Comparison of ENCODE assay signal across 8 cellular contexts in the genomic region with DNA sequence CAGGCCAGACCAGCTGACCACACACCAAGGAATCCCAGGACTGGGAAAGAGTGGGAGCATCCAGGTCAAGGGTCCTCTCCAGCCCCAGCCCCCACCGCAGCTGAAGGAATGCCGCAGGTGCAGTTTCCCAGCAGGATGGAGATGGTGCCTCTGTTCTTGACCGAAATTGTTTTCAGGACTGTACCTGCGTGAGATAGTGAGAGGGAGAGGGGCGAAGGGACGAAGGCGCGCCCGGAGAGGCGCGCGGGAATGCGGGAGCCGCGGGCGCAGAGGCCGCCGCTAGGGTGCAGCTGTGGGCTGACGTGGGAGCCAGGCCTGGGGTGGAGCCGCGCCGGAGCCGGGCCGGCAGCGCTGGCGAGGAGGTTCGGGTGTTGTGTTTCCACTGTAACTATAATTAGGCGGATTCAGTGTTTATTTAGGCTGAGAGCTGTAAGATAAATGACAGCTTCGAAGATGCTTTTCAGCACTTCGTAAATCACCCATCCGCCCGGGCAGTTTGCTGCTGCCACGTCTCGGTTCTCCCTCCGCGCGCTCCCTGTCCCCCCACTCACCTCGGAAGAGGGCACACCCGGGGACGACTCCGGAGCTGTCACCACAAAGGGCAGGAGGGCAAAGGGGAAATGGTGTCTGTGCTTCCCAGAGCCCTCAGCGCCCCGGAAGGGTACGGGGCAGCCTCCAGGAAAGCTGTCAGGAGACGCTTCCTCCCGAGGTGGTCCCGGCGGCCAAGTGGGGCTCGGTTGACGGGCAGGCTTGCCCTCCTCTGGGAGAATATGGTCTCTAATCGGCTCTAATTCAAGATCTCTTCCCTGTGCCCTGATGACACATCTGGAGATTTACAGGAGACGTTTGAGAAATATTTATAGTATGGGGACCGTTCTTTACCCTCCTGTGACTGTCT. TPM values are rescaled to one million over a fixed set of nuclear protein-coding genes. Genes with fewer than 3 reads are reported as not detected.
DNase-seq lines count a peak whose midpoint lies in the region; ATAC-seq and TF ChIP-seq lines count a peak whose summit lies in the region.

No MANE protein-coding gene starts in this region.

- H3K9me3 Mint-ChIP-seq in IgD-negative memory B cell: no peaks in the 10 kb centered on the region
- no peaks in the 10 kb centered on the region for H3K9me3 Mint-ChIP-seq in activated naive CD8-positive, alpha-beta T cell treated with anti-CD3 and anti-CD28 coated beads, Interleukin-2, amount 10 ng/mL, durations not matched to agents 7 days and 5 days

- peak overlapping the region; percentile 26 for H3K4me3 ChIP-seq in right cardiac atrium (ENCODE audit: low read length)
- H3K4me3 ChIP-seq in gastrocnemius medialis: peak overlapping the region; percentile 28 to 46 (median 38)

- peaks cover 3 to 5% (median 3%) of the 10 kb centered on the region in 3 donors for H3K4me1 Mint-ChIP-seq in IgD-negative memory B cell
- peaks cover 25% of the 10 kb centered on the region for H3K4me1 Mint-ChIP-seq in activated naive CD8-positive, alpha-beta T cell treated with anti-CD3 and anti-CD28 coated beads, Interleukin-2, amount 10 ng/mL, durations not matched to agents 7 days and 5 days

- POLR2A ChIA-PET in activated naive CD8-positive, alpha-beta T cell treated with anti-CD3 and anti-CD28 coated beads, Interleukin-2, amount 10 ng/mL, durations not matched to agents 7 days and 5 days (lab: Charles Lee): interaction anchor here (0.7 to 2.0 kb wide), 6 partner anchors 11 to 100 kb away, joined by 3 to 4 read pairs (median 3); no protein-coding TSS in a partner anchor

- H3K36me3 Mint-ChIP-seq in IgD-negative memory B cell: peaks cover 3% of the 10 kb centered on the region
- no peaks in the 10 kb centered on the region for H3K36me3 Mint-ChIP-seq in activated naive CD8-positive, alpha-beta T cell treated with anti-CD3 and anti-CD28 coated beads, Interleukin-2, amount 10 ng/mL, durations not matched to agents 7 days and 5 days

- whole genome bisulfite sequencing in right cardiac atrium: 9% methylated on average over 53 of the region's 53 CpGs

- H3K27me3 ChIP-seq in right cardiac atrium (ENCODE audit: control insufficient read depth, insufficient read depth): peaks cover 2% of the 10 kb centered on the region
- peaks cover 0 to 3% (median 0%) of the 10 kb centered on the region in 3 donors for H3K27me3 ChIP-seq in gastrocnemius medialis

- DNase-seq in T follicular helper cell (ENCODE audit: low read depth): peak; percentile 57
- peak; percentile 81 for DNase-seq in activated naive CD8-positive, alpha-beta T cell treated with anti-CD3 and anti-CD28 coated beads, Interleukin-2, amount 10 ng/mL, durations not matched to agents 7 days and 5 days
- peak; percentile 74 to 91 (median 87) for DNase-seq in right cardiac atrium
- DNase-seq in gastrocnemius medialis: peak; percentile 43 to 64

- no peaks in the 10 kb centered on the region for H3K4me1 ChIP-seq in right cardiac atrium (ENCODE audit: control insufficient read depth, insufficient read depth, low read length)
- H3K4me1 ChIP-seq in gastrocnemius medialis: peaks cover 6 to 9% of the 10 kb centered on the region in 2 donors

- no peak overlapping the region for H3K27ac Mint-ChIP-seq in IgD-negative memory B cell
- no peak overlapping the region for H3K27ac Mint-ChIP-seq in activated naive CD8-positive, alpha-beta T cell treated with anti-CD3 and anti-CD28 coated beads, Interleukin-2, amount 10 ng/mL, durations not matched to agents 7 days and 5 days

- no peak for TF ChIP-seq POLR2A in gastrocnemius medialis (IDR thresholded peaks at IDR 0.05)

- no peaks in the 10 kb centered on the region for H3K9me3 ChIP-seq in right cardiac atrium (ENCODE audit: control insufficient read depth, low read length)
- no peaks in the 10 kb centered on the region for H3K9me3 ChIP-seq in gastrocnemius medialis

- intact Hi-C loops in right cardiac atrium (cut with DNase I): no loop called here
- intact Hi-C loops in gastrocnemius medialis (cut with DNase I; ENCODE audit: low total_unique reads): no loop called here

- peak; percentile 88 for ATAC-seq in activated naive CD8-positive, alpha-beta T cell treated with anti-CD3 and anti-CD28 coated beads, Interleukin-2, amount 10 ng/mL, durations not matched to agents 7 days and 5 days (ENCODE audit: low read depth)
- peak; percentile 95 for ATAC-seq in right cardiac atrium
- peak; percentile 89 to 92 for ATAC-seq in gastrocnemius medialis
- ATAC-seq in GM18519 (IDR thresholded peaks at IDR 0.05; ENCODE audit: low FRiP score, unreplicated experiment): no peak
- ATAC-seq in GM18861 (IDR thresholded peaks at IDR 0.05; ENCODE audit: unreplicated experiment): no peak

- H3K36me3 ChIP-seq in gastrocnemius medialis: no peaks in the 10 kb centered on the region

- in situ Hi-C loops in gastrocnemius medialis (cut with MboI; ENCODE audit: low sequenced_read_pairs in 4 of 4): no loop called here

- H3K27me3 Mint-ChIP-seq in IgD-negative memory B cell: peaks cover 30% of the 10 kb centered on the region
- peaks cover 30% of the 10 kb centered on the region for H3K27me3 Mint-ChIP-seq in activated naive CD8-positive, alpha-beta T cell treated with anti-CD3 and anti-CD28 coated beads, Interleukin-2, amount 10 ng/mL, durations not matched to agents 7 days and 5 days

- H3K4me3 Mint-ChIP-seq in IgD-negative memory B cell: peak overlapping the region in 3 of 4 donors; percentile 22 to 41 (median 39)
- H3K4me3 Mint-ChIP-seq in activated naive CD8-positive, alpha-beta T cell treated with anti-CD3 and anti-CD28 coated beads, Interleukin-2, amount 10 ng/mL, durations not matched to agents 7 days and 5 days: peak overlapping the region; percentile 65

- H3K27ac ChIP-seq in right cardiac atrium (ENCODE audit: low read length): no peak overlapping the region
- H3K27ac ChIP-seq in gastrocnemius medialis: peak overlapping the region in 2 of 4 donors; percentile 14 to 37

- TF ChIP-seq CTCF in GM12873 (IDR thresholded peaks at IDR 0.05; ENCODE audit: insufficient read depth, low read depth, low read length, missing control alignments) (peak; percentile 87), gastrocnemius medialis (IDR thresholded peaks at IDR 0.05 in 4 of 5, conservative IDR thresholded peaks at IDR 0.05 in 1 of 5) (peak; percentile 73 to 90 (median 80))

RNA-seq across cellular contexts. Expression of a gene that starts 38.2 kb away (rescaled TPM):
- polyA plus RNA-seq in IgD-negative memory B cell: not detected
- not detected for total RNA-seq in activated naive CD8-positive, alpha-beta T cell treated with anti-CD3 and anti-CD28 coated beads, Interleukin-2, amount 10 ng/mL, durations not matched to agents 7 days and 5 days
- total RNA-seq in right cardiac atrium: not detected
- polyA plus RNA-seq in right cardiac atrium: not detected
- total RNA-seq in gastrocnemius medialis: not detected

RNA-seq across cellular contexts. Expression of a gene that starts 52.3 kb away (rescaled TPM):
- polyA plus RNA-seq in IgD-negative memory B cell (0.94 TPM), right cardiac atrium (5.5 TPM)
- total RNA-seq in activated naive CD8-positive, alpha-beta T cell treated with anti-CD3 and anti-CD28 coated beads, Interleukin-2, amount 10 ng/mL, durations not matched to agents 7 days and 5 days: 10 to 100 TPM; 19.5 to 20.0 TPM
- total RNA-seq in right cardiac atrium (1 to 10 TPM; 2.4 to 9.9 (median 6.0) TPM), gastrocnemius medialis (10 to 100 TPM in 2 of 4 donors, 1 to 10 TPM in 2; 4.1 to 22.1 (median 10.4) TPM)

Comparison
In these comparisons a context has a peak if more than half of its experiments do, and no peak if none do; other contexts are left out.
1. ATAC-seq: peak in activated naive CD8-positive, alpha-beta T cell treated with anti-CD3 and anti-CD28 coated beads, Interleukin-2, amount 10 ng/mL, durations not matched to agents 7 days and 5 days (single experiment), right cardiac atrium (2 of 2) and gastrocnemius medialis (2 of 2); none in GM18519 (single experiment) and GM18861 (single experiment).
2. Peak in every context shown above with its lines, with median percentiles within 50 percentile points of each other: DNase-seq.